In genomic region chr13:100540621-100541020, GRCh38 we compare ENCODE assay signal across 14 cellular contexts.
"Had no signal": no experiment of that assay in that cellular context is flagged by ENCODE, and none has a peak within 500 bp of the region (broad histone marks: within the 10 kb centered on the region; RNA-seq: fewer than 3 reads in every experiment).

No MANE protein-coding gene starts in this region.

- H3K4me1 ChIP-seq: breast epithelium, gastroesophageal sphincter, testis had no signal

- H3K27me3 ChIP-seq: breast epithelium, esophagus squamous epithelium, gastroesophageal sphincter, hepatocyte, testis had no signal

- H3K27ac ChIP-seq: breast epithelium, gastroesophageal sphincter, hepatocyte, testis had no signal

- H3K9me3 Mint-ChIP-seq: activated CD8-positive, alpha-beta T cell treated with anti-CD3 and anti-CD28 coated beads for 36 hours; activated T-helper 2 cell treated with anti-CD3 and anti-CD28 coated beads, Interferon-gamma antibody, Interleukin-2, Interleukin-4, amounts not matched to agents 10 μg/mL and 5 μg/mL and 100 μg/mL, durations not matched to agents 14 hours and 24 hours and 36 hours; naive thymus-derived CD8-positive, alpha-beta T cell; stimulated activated naive CD8-positive, alpha-beta T cell treated with anti-CD3 and anti-CD28 coated beads, Interleukin-15, Interleukin-2, amounts not matched to agents 100 ng/mL and 50 ng/mL, for 24 hours had no signal

- H3K27ac Mint-ChIP-seq: activated CD8-positive, alpha-beta T cell treated with anti-CD3 and anti-CD28 coated beads for 36 hours; activated T-helper 2 cell treated with anti-CD3 and anti-CD28 coated beads, Interferon-gamma antibody, Interleukin-2, Interleukin-4, amounts not matched to agents 10 μg/mL and 5 μg/mL and 100 μg/mL, durations not matched to agents 14 hours and 24 hours and 36 hours; stimulated activated naive CD8-positive, alpha-beta T cell treated with anti-CD3 and anti-CD28 coated beads, Interleukin-15, Interleukin-2, amounts not matched to agents 100 ng/mL and 50 ng/mL, for 24 hours had no signal

- H3K36me3 ChIP-seq: breast epithelium, esophagus squamous epithelium had no signal

- H3K9me3 ChIP-seq: breast epithelium, esophagus squamous epithelium, testis had no signal

- ATAC-seq: activated CD8-positive, alpha-beta T cell treated with anti-CD3 and anti-CD28 coated beads for 36 hours; gastroesophageal sphincter; left cardiac atrium; naive thymus-derived CD8-positive, alpha-beta T cell had no signal

- H3K27me3 Mint-ChIP-seq: activated CD8-positive, alpha-beta T cell treated with anti-CD3 and anti-CD28 coated beads for 36 hours; naive thymus-derived CD8-positive, alpha-beta T cell; stimulated activated naive CD8-positive, alpha-beta T cell treated with anti-CD3 and anti-CD28 coated beads, Interleukin-15, Interleukin-2, amounts not matched to agents 100 ng/mL and 50 ng/mL, for 24 hours had no signal

- H3K4me3 ChIP-seq: breast epithelium, esophagus squamous epithelium, gastroesophageal sphincter, hepatocyte, lung, testis had no signal

- H3K4me3 Mint-ChIP-seq: activated CD8-positive, alpha-beta T cell treated with anti-CD3 and anti-CD28 coated beads for 36 hours; naive thymus-derived CD8-positive, alpha-beta T cell; stimulated activated naive CD8-positive, alpha-beta T cell treated with anti-CD3 and anti-CD28 coated beads, Interleukin-15, Interleukin-2, amounts not matched to agents 100 ng/mL and 50 ng/mL, for 24 hours had no signal

- DNase-seq: activated CD8-positive, alpha-beta T cell treated with anti-CD3 and anti-CD28 coated beads for 36 hours; activated naive CD4-positive, alpha-beta T cell treated with anti-CD3 and anti-CD28 coated beads, Interleukin-2, amount 50 U/mL, for 16 hours; esophagus squamous epithelium; left cardiac atrium; naive thymus-derived CD8-positive, alpha-beta T cell; nucleus accumbens; stimulated activated CD4-positive, alpha-beta T cell treated with anti-CD3 and anti-CD28 coated beads, Interleukin-4, amount 100 ng/mL, for 24 hours; testis had no signal
